ENCODE assay signal across 19 cellular contexts in the genomic region with DNA sequence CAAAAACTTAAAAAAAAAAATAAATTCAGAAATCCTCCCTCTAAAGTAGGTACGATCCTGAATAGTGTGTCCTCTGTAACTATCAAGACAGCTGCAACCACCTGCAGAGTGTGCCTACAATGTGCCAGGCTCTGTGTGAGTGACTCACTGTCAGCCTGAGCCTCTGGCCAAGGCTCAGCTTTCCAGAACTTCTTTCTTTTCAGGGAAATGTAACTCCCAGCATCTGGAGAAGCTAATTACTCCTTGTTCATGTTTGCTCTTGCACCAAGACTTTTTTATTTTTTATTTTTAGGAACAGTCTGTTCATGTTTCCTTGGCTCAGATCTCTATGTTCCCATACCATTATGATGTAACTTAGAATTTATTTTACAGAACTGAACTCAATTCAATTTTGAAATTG.
DNase-seq lines count a peak whose midpoint lies in the region; ATAC-seq, FAIRE-seq and TF ChIP-seq lines count a peak whose summit lies in the region.
"Had no signal": no experiment of that assay in that cellular context is flagged by ENCODE, and none has a peak within 500 bp of the region (broad histone marks: within the 10 kb centered on the region; RNA-seq: fewer than 3 reads in every experiment).

No MANE protein-coding gene starts in this region.

- peaks cover 48% of the 10 kb centered on the region for H3K4me1 Mint-ChIP-seq in CD14-positive monocyte
- no peaks in the 10 kb centered on the region for H3K4me1 Mint-ChIP-seq in activated T-helper 17 cell treated with anti-CD3 and anti-CD28 coated beads, Interleukin-2, amount 50 U/mL, for 72 hours
- H3K4me1 Mint-ChIP-seq: CD4-positive, alpha-beta memory T cell; naive B cell had no signal

- DNase-seq in CD14-positive monocyte (ENCODE audit: low spot score) (no peak), bronchial epithelial cell (ENCODE audit: low read depth) (peak; percentile 54), left cardiac atrium (peak; percentile 35), psoas muscle (peak; percentile 25 to 79)
- DNase-seq in activated CD4-positive, CD25-positive, alpha-beta regulatory T cell treated with anti-CD3 and anti-CD28 coated beads, Interleukin-2, amount 50 U/mL, for 72 hours, result no peak
- no peak for DNase-seq in activated CD4-positive, alpha-beta T cell treated with anti-CD3 and anti-CD28 coated beads for 4 hours
- DNase-seq in activated CD4-positive, alpha-beta T cell treated with anti-CD3 and anti-CD28 coated beads, Interleukin-2, amount 50 U/mL, for 4 hours, result no peak
- DNase-seq: activated CD4-positive, alpha-beta T cell treated with anti-CD3 and anti-CD28 coated beads for 48 hours; activated T-cell treated with anti-CD3 and anti-CD28 coated beads, Interleukin-2, amount 50 U/mL, for 1 hour; CD4-positive, alpha-beta memory T cell; EL; KBM-7; naive B cell; NCI-H1436; NCI-H345; SJCRH30 had no signal

- peak overlapping the region in 5 of 7 donors; percentile 6 to 87 (median 42) for H3K27ac Mint-ChIP-seq in CD14-positive monocyte
- no peak overlapping the region for H3K27ac Mint-ChIP-seq in activated T-helper 17 cell treated with anti-CD3 and anti-CD28 coated beads, Interleukin-2, amount 50 U/mL, for 72 hours
- H3K27ac Mint-ChIP-seq: activated naive CD8-positive, alpha-beta T cell; CD4-positive, alpha-beta memory T cell; naive B cell had no signal

- peak; percentile 60 for FAIRE-seq in bronchial epithelial cell (lab: Jason Lieb, UNC)
- FAIRE-seq: A549 had no signal

- intact Hi-C loops in CD14-positive monocyte (cut with micrococcal nuclease) (no loop called here), left cardiac atrium (cut with DNase I) (no loop called here), psoas muscle (cut with DNase I) (no loop called here)

- H3K4me3 Mint-ChIP-seq in CD14-positive monocyte, result no peak overlapping the region
- no peak overlapping the region for H3K4me3 Mint-ChIP-seq in activated T-helper 17 cell treated with anti-CD3 and anti-CD28 coated beads, Interleukin-2, amount 50 U/mL, for 72 hours
- H3K4me3 Mint-ChIP-seq: activated naive CD8-positive, alpha-beta T cell; CD4-positive, alpha-beta memory T cell; naive B cell had no signal

- peaks cover 0 to 3% (median 0%) of the 10 kb centered on the region in 3 donors for H3K27me3 Mint-ChIP-seq in CD14-positive monocyte (ENCODE audit: low read depth in 3 of 3)
- peaks cover 8% of the 10 kb centered on the region for H3K27me3 Mint-ChIP-seq in activated T-helper 17 cell treated with anti-CD3 and anti-CD28 coated beads, Interleukin-2, amount 50 U/mL, for 72 hours
- H3K27me3 Mint-ChIP-seq: activated naive CD8-positive, alpha-beta T cell had no signal

- no peaks in the 10 kb centered on the region for H3K9me3 ChIP-seq in psoas muscle
- H3K9me3 ChIP-seq: A549, SJCRH30 had no signal

- peaks cover 8% of the 10 kb centered on the region for H3K4me1 ChIP-seq in psoas muscle
- H3K4me1 ChIP-seq: A549, SJCRH30 had no signal

- H3K27ac ChIP-seq in psoas muscle, result peak overlapping the region; percentile 25
- H3K27ac ChIP-seq: A549, SJCRH30 had no signal

- H3K27me3 ChIP-seq in bronchial epithelial cell (ENCODE audit: control insufficient read depth, insufficient read depth, low read length) (no peaks in the 10 kb centered on the region), psoas muscle (ENCODE audit: insufficient read depth in 3 of 3, low read length in 2 of 3) (no peaks in the 10 kb centered on the region)
- H3K27me3 ChIP-seq: SJCRH30 had no signal

- WGBS in psoas muscle, 3 donors, result 16 to 30% (median 22%) methylated on average over 1 of the region's 1 CpG

- H3K36me3 ChIP-seq in bronchial epithelial cell (ENCODE audit: control insufficient read depth, insufficient read depth, low read length) (no peaks in the 10 kb centered on the region), psoas muscle (ENCODE audit: insufficient read depth in 1 of 2, low read depth in 1 of 2) (no peaks in the 10 kb centered on the region)
- H3K36me3 ChIP-seq: SJCRH30 had no signal

- H3K36me3 Mint-ChIP-seq in CD14-positive monocyte, result no peaks in the 10 kb centered on the region
- no peaks in the 10 kb centered on the region for H3K36me3 Mint-ChIP-seq in activated T-helper 17 cell treated with anti-CD3 and anti-CD28 coated beads, Interleukin-2, amount 50 U/mL, for 72 hours (ENCODE audit: low read depth)
- H3K36me3 Mint-ChIP-seq: CD4-positive, alpha-beta memory T cell; naive B cell had no signal

- TF ChIP-seq CTCF in CD14-positive monocyte (IDR thresholded peaks at IDR 0.05), result no peak
- no peak for TF ChIP-seq CTCF in bronchial epithelial cell (IDR thresholded peaks at IDR 0.05; ENCODE audit: insufficient read depth, low read length, severe bottlenecking)
- no peak for TF ChIP-seq CTCF in psoas muscle (IDR thresholded peaks at IDR 0.05)

- H3K9me3 Mint-ChIP-seq in CD14-positive monocyte, result no peaks in the 10 kb centered on the region
- no peaks in the 10 kb centered on the region for H3K9me3 Mint-ChIP-seq in activated T-helper 17 cell treated with anti-CD3 and anti-CD28 coated beads, Interleukin-2, amount 50 U/mL, for 72 hours

- H3K4me3 ChIP-seq in bronchial epithelial cell (ENCODE audit: low read depth, low read length), result no peak overlapping the region
- no peak overlapping the region for H3K4me3 ChIP-seq in psoas muscle
- H3K4me3 ChIP-seq: A549, SJCRH30 had no signal

- peak in 1 of 2 donors; percentile 64 for ATAC-seq in left cardiac atrium
- peak; percentile 70 to 86 (median 77) for ATAC-seq in psoas muscle
- no peak for ATAC-seq in activated T-helper 17 cell treated with anti-CD3 and anti-CD28 coated beads, Interleukin-2, amount 50 U/mL, for 72 hours (replicated peaks)
- ATAC-seq: A549 had no signal

Comparison
In these comparisons a context has a peak if more than half of its experiments do, and no peak if none do; other contexts are left out.
1. DNase-seq: peak in bronchial epithelial cell (single experiment), left cardiac atrium (single experiment) and psoas muscle (2 of 2); none in CD14-positive monocyte (single experiment), activated CD4-positive, CD25-positive, alpha-beta regulatory T cell treated with anti-CD3 and anti-CD28 coated beads, Interleukin-2, amount 50 U/mL, for 72 hours (single experiment), activated CD4-positive, alpha-beta T cell treated with anti-CD3 and anti-CD28 coated beads for 4 hours (0 of 2) and activated CD4-positive, alpha-beta T cell treated with anti-CD3 and anti-CD28 coated beads, Interleukin-2, amount 50 U/mL, for 4 hours (0 of 2).